Comparison of ENCODE assay signal across 1 cellular context in the genomic region with DNA sequence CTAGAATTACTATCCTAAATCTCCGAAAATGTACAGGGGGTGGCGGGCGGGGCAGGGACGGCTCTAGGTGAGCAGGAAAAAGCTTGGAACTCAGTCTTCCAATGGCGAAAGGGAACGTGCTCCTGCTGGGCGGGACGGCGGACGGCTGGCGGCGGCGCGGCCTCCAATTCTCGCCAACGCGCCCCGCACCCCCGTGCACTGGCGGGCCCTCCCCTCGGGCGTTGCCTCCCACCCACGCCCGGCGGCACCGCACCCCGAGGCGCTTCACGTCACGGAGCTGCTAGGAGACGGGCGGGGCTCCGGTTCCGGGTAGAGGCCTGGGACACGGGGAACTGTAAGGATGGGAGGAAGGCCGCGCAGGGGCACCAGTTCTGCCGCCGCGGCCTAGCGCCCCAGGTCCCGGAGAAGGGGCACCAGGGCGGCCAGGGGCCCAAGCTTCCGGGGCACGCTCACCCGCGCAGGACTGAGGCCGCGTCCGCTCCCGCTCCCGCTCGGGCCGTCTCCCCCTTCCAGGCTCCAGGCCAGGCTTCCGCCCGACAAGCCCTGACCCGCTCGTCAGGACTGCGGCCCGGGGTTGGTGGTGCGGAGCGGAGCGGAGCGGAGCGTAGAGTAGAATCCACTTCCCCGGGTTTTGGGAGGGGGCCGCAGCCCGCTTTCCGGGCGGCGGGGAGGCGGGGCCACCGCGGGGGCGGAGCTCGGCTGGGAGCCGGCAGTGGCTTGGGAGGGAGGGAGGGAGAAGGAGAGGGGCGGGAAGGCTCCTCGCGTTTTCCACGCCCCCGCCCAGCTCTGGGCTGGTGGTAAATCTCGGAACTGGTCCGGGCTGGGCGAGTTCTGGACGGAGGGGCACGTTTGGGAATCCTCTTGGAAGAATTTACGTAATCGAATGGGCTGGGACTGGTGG.
TF ChIP-seq lines count a peak whose summit lies in the region.

A gene (minus strand): TSS at position 594 of the 901 bp plus-strand sequence. CDS start 3,167 bp downstream, outside the sequence.

TF ChIP-seq in WTC11, 78 proteins besides CTCF, POLR2A, EP300 and RAD21 (continued from another document):
- TF ChIP-seq, protein P1, sequence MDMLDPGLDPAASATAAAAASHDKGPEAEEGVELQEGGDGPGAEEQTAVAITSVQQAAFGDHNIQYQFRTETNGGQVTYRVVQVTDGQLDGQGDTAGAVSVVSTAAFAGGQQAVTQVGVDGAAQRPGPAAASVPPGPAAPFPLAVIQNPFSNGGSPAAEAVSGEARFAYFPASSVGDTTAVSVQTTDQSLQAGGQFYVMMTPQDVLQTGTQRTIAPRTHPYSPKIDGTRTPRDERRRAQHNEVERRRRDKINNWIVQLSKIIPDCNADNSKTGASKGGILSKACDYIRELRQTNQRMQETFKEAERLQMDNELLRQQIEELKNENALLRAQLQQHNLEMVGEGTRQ (CRISPR knock-in tag; IDR thresholded peaks at IDR 0.05): no peak
- TF ChIP-seq, protein P2, sequence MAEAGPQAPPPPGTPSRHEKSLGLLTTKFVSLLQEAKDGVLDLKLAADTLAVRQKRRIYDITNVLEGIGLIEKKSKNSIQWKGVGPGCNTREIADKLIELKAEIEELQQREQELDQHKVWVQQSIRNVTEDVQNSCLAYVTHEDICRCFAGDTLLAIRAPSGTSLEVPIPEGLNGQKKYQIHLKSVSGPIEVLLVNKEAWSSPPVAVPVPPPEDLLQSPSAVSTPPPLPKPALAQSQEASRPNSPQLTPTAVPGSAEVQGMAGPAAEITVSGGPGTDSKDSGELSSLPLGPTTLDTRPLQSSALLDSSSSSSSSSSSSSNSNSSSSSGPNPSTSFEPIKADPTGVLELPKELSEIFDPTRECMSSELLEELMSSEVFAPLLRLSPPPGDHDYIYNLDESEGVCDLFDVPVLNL (CRISPR knock-in tag; IDR thresholded peaks at IDR 0.05; ENCODE audit: borderline replicate concordance, low read depth): no peak
- TF ChIP-seq ZNF219 (CRISPR knock-in tag; IDR thresholded peaks at IDR 0.05; ENCODE audit: borderline replicate concordance): no peak
- no peak for TF ChIP-seq ZNF232 (CRISPR knock-in tag; IDR thresholded peaks at IDR 0.05)
- peak; percentile 68; the same call in 1 of the 2 replicates for TF ChIP-seq FOXK1 (CRISPR knock-in tag; IDR thresholded peaks at IDR 0.05)
- TF ChIP-seq SP1 (CRISPR knock-in tag; conservative IDR thresholded peaks at IDR 0.05): peak; percentile 58; the same call in 1 of the 2 replicates
- no peak for TF ChIP-seq SOX15 (CRISPR knock-in tag; IDR thresholded peaks at IDR 0.05)
- TF ChIP-seq, protein P3, sequence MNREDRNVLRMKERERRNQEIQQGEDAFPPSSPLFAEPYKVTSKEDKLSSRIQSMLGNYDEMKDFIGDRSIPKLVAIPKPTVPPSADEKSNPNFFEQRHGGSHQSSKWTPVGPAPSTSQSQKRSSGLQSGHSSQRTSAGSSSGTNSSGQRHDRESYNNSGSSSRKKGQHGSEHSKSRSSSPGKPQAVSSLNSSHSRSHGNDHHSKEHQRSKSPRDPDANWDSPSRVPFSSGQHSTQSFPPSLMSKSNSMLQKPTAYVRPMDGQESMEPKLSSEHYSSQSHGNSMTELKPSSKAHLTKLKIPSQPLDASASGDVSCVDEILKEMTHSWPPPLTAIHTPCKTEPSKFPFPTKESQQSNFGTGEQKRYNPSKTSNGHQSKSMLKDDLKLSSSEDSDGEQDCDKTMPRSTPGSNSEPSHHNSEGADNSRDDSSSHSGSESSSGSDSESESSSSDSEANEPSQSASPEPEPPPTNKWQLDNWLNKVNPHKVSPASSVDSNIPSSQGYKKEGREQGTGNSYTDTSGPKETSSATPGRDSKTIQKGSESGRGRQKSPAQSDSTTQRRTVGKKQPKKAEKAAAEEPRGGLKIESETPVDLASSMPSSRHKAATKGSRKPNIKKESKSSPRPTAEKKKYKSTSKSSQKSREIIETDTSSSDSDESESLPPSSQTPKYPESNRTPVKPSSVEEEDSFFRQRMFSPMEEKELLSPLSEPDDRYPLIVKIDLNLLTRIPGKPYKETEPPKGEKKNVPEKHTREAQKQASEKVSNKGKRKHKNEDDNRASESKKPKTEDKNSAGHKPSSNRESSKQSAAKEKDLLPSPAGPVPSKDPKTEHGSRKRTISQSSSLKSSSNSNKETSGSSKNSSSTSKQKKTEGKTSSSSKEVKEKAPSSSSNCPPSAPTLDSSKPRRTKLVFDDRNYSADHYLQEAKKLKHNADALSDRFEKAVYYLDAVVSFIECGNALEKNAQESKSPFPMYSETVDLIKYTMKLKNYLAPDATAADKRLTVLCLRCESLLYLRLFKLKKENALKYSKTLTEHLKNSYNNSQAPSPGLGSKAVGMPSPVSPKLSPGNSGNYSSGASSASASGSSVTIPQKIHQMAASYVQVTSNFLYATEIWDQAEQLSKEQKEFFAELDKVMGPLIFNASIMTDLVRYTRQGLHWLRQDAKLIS (CRISPR knock-in tag; IDR thresholded peaks at IDR 0.05; ENCODE audit: borderline replicate concordance): 0 out of 2 replicates have a peak, but pooled peaks have one; percentile 38
- TF ChIP-seq NFE2L1 (CRISPR knock-in tag; IDR thresholded peaks at IDR 0.05): 0 out of 2 replicates have a peak, but pooled peaks have one; percentile 17
